Comparison of ENCODE assay signal across 1 cellular context in the genomic region with DNA sequence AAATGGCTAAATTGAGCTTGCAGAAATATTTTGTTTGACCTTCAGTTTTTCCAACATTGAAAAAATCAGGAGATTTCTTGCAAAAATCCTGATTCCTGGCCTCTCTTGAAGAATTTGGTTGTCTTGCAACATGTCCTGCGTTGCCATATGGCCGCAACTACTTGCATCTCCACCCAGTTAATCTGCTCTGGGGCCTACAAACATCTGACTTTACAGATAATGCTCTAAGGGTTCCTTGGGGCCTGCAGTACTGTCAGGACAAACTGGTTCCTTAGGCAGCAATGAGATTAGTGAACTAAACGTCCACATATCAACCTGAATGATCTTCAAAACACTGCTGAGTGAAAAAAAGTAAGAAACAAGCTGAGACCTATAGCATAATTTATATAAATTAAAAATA.
TF ChIP-seq lines count a peak whose summit lies in the region.

No MANE protein-coding gene starts in this region.

TF ChIP-seq in K562, 482 proteins besides CTCF, POLR2A, EP300 and RAD21 (continued from another document and continues in another):
- TF ChIP-seq, protein P1, sequence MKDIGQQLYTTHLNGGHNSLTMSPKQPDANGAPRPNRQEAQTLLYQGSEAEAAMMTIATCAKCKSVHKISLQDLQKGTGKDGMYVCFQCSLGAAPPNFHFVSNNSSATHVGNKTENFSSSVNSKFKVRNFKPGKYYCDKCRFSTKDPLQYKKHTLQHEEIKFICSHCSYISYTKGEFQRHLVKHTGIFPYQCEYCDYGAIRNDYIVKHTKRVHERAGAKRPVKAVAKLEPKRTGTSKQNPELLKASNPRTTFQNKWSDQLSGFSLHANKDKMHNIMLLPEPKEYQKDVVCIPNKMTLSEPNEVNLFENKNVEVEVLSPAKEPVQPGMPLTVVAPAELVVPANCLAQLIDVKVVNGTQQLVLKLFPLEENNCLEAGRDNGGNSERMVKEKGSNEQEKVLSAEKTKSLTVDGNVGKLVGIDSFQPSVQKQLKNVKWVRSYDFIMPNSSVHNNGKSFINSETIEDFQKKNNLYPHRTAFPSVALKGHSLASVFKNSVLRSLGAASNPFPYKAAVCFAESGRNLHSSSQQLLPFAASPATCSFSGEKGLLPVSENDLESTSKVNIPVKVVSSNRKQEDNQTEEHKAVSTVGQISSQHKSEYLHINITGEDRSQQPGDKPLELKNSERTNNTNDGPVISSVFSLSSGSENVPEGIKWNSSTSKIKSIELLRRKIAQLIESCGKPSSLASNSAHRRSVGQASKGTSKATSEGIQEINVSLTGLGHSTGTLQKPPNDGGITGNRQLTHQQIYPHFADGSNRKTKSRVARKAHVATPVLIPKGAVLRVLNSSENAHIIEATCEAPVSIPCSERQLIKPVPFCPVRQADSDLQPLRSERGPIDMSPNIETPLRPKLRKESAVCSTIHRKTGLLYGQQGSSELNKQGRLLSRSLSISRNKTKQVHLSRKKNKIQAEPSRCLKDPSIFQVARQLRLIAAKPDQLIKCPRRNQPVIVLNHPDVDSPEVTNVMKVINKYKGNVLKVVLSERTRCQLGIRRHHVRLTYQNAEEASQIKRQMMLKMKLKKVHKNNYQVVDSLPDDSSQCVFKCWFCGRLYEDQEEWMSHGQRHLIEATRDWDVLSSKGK (CRISPR knock-in tag; IDR thresholded peaks at IDR 0.05), result no peak
- TF ChIP-seq NR2C1 (IDR thresholded peaks at IDR 0.05) (no peak), NR2C1 (tag; IDR thresholded peaks at IDR 0.05) (no peak), ZKSCAN1 (IDR thresholded peaks at IDR 0.05; ENCODE audit: low read depth, low read length) (0 out of 2 replicates have a peak, but pooled peaks have one; percentile 12), HDAC6 (IDR thresholded peaks at IDR 0.05; ENCODE audit: low read depth, low read length) (no peak), TBP (optimal IDR thresholded peaks at IDR 0.05; ENCODE audit: low read depth, low read length) (no peak), ZNF384 (IDR thresholded peaks at IDR 0.05; ENCODE audit: low read depth, low read length) (peak; percentile 60; the same call in 1 of the 2 replicates), KDM5B (IDR thresholded peaks at IDR 0.05; ENCODE audit: insufficient replicate concordance, low read depth, low read length) (no peak), ZNF263 (CRISPR knock-in tag; IDR thresholded peaks at IDR 0.05; ENCODE audit: borderline replicate concordance) (no peak), ZFP1 (CRISPR knock-in tag; IDR thresholded peaks at IDR 0.05) (no peak), FOXK2 (conservative IDR thresholded peaks at IDR 0.05 in 1 of 2, IDR thresholded peaks at IDR 0.05 in 1 of 2; ENCODE audit: low read depth in 2 of 2) (peak; percentile 23 to 63; a peak in 2 of 4 replicates), ZNF324 (CRISPR knock-in tag; IDR thresholded peaks at IDR 0.05) (no peak), NELFE (IDR thresholded peaks at IDR 0.05; ENCODE audit: insufficient read depth, insufficient read length) (no peak), ZNF12 (CRISPR knock-in tag; IDR thresholded peaks at IDR 0.05) (no peak), RAD51 (IDR thresholded peaks at IDR 0.05; ENCODE audit: borderline replicate concordance, low read depth) (no peak), ILF3 (IDR thresholded peaks at IDR 0.05; ENCODE audit: borderline replicate concordance) (no peak; the same call in 1 of the 2 replicates), EGR1 (conservative IDR thresholded peaks at IDR 0.05) (no peak), RBM39 (optimal IDR thresholded peaks at IDR 0.05; ENCODE audit: low read depth, low read length) (no peak), RBM17 (IDR thresholded peaks at IDR 0.05; ENCODE audit: borderline replicate concordance, low read depth, low read length) (no peak), RBM34 (IDR thresholded peaks at IDR 0.05; ENCODE audit: borderline replicate concordance, insufficient read depth, low read length) (no peak), EHMT2 (IDR thresholded peaks at IDR 0.05) (peak; percentile 73; the same call in 1 of the 2 replicates), CREB1 (IDR thresholded peaks at IDR 0.05) (0 out of 2 replicates have a peak, but pooled peaks have one; percentile 36), CREB1 (CRISPR knock-in tag; IDR thresholded peaks at IDR 0.05) (no peak), HNRNPH1 (optimal IDR thresholded peaks at IDR 0.05; ENCODE audit: low read depth, low read length) (no peak), ZEB2 (IDR thresholded peaks at IDR 0.05) (peak; percentile 55; the same call in 1 of the 2 replicates), NONO (IDR thresholded peaks at IDR 0.05; ENCODE audit: low read depth in 2 of 2, low read length in 1 of 2) (no peak), HMG20B (CRISPR knock-in tag; IDR thresholded peaks at IDR 0.05) (no peak), BMI1 (IDR thresholded peaks at IDR 0.05; ENCODE audit: low read length) (no peak), ZNF717 (CRISPR knock-in tag; IDR thresholded peaks at IDR 0.05) (no peak), SMAD2 (IDR thresholded peaks at IDR 0.05; ENCODE audit: low read depth, low read length) (no peak), NRF1 (conservative IDR thresholded peaks at IDR 0.05 in 1 of 2, IDR thresholded peaks at IDR 0.05 in 1 of 2) (peak in 1 of 2 experiments; percentile 44; a peak in 2 of 4 replicates), PHF8 (IDR thresholded peaks at IDR 0.05; ENCODE audit: borderline replicate concordance, low read length) (no peak), NFRKB (IDR thresholded peaks at IDR 0.05; ENCODE audit: low read depth) (no peak), KLF10 (CRISPR knock-in tag; IDR thresholded peaks at IDR 0.05) (no peak), CBX2 (IDR thresholded peaks at IDR 0.05; ENCODE audit: insufficient read depth, low read length, poor library complexity, severe bottlenecking) (no peak), PTTG1 (tag; IDR thresholded peaks at IDR 0.05; ENCODE audit: low read depth) (no peak), GATAD2B (IDR thresholded peaks at IDR 0.05; ENCODE audit: borderline replicate concordance) (peak; percentile 48; the same call in 1 of the 2 replicates), ZNF696 (CRISPR knock-in tag; conservative IDR thresholded peaks at IDR 0.05) (no peak), ZNF644 (tag; IDR thresholded peaks at IDR 0.05; ENCODE audit: low read depth) (peak; percentile 74; the same call in 1 of the 2 replicates), CC2D1A (IDR thresholded peaks at IDR 0.05) (peak; percentile 46; the same call in 1 of the 2 replicates), CCAR2 (IDR thresholded peaks at IDR 0.05; ENCODE audit: low read depth, low read length) (no peak), ZNF274 (IDR thresholded peaks at IDR 0.05; ENCODE audit: borderline replicate concordance, low read depth, low read length) (no peak), NFXL1 (CRISPR knock-in tag; IDR thresholded peaks at IDR 0.05) (no peak), ZNF583 (CRISPR knock-in tag; IDR thresholded peaks at IDR 0.05) (no peak), HIVEP1 (CRISPR knock-in tag; IDR thresholded peaks at IDR 0.05) (no peak), RBM15 (IDR thresholded peaks at IDR 0.05; ENCODE audit: insufficient read depth, low read length) (no peak), RFX1 (IDR thresholded peaks at IDR 0.05) (peak; percentile 52), RUNX1 (IDR thresholded peaks at IDR 0.05; ENCODE audit: low read depth) (no peak), ZKSCAN3 (CRISPR knock-in tag; IDR thresholded peaks at IDR 0.05) (no peak), ETV5 (CRISPR knock-in tag; IDR thresholded peaks at IDR 0.05; ENCODE audit: low read depth) (no peak), NR1H2 (CRISPR knock-in tag; IDR thresholded peaks at IDR 0.05) (no peak), ZNF561 (CRISPR knock-in tag; conservative IDR thresholded peaks at IDR 0.05) (no peak), FOXA1 (IDR thresholded peaks at IDR 0.05; ENCODE audit: borderline replicate concordance) (no peak)
- TF ChIP-seq, protein P2, sequence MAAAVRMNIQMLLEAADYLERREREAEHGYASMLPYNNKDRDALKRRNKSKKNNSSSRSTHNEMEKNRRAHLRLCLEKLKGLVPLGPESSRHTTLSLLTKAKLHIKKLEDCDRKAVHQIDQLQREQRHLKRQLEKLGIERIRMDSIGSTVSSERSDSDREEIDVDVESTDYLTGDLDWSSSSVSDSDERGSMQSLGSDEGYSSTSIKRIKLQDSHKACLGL (CRISPR knock-in tag; IDR thresholded peaks at IDR 0.05; ENCODE audit: borderline replicate concordance, poor library complexity, severe bottlenecking), result no peak
- TF ChIP-seq, protein P3, sequence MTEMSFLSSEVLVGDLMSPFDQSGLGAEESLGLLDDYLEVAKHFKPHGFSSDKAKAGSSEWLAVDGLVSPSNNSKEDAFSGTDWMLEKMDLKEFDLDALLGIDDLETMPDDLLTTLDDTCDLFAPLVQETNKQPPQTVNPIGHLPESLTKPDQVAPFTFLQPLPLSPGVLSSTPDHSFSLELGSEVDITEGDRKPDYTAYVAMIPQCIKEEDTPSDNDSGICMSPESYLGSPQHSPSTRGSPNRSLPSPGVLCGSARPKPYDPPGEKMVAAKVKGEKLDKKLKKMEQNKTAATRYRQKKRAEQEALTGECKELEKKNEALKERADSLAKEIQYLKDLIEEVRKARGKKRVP (CRISPR knock-in tag; IDR thresholded peaks at IDR 0.05), result 0 out of 2 replicates have a peak, but pooled peaks have one; percentile 18
- TF ChIP-seq, protein P4, sequence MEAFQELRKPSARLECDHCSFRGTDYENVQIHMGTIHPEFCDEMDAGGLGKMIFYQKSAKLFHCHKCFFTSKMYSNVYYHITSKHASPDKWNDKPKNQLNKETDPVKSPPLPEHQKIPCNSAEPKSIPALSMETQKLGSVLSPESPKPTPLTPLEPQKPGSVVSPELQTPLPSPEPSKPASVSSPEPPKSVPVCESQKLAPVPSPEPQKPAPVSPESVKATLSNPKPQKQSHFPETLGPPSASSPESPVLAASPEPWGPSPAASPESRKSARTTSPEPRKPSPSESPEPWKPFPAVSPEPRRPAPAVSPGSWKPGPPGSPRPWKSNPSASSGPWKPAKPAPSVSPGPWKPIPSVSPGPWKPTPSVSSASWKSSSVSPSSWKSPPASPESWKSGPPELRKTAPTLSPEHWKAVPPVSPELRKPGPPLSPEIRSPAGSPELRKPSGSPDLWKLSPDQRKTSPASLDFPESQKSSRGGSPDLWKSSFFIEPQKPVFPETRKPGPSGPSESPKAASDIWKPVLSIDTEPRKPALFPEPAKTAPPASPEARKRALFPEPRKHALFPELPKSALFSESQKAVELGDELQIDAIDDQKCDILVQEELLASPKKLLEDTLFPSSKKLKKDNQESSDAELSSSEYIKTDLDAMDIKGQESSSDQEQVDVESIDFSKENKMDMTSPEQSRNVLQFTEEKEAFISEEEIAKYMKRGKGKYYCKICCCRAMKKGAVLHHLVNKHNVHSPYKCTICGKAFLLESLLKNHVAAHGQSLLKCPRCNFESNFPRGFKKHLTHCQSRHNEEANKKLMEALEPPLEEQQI (IDR thresholded peaks at IDR 0.05), result peak; percentile 80
- TF ChIP-seq, protein P5, sequence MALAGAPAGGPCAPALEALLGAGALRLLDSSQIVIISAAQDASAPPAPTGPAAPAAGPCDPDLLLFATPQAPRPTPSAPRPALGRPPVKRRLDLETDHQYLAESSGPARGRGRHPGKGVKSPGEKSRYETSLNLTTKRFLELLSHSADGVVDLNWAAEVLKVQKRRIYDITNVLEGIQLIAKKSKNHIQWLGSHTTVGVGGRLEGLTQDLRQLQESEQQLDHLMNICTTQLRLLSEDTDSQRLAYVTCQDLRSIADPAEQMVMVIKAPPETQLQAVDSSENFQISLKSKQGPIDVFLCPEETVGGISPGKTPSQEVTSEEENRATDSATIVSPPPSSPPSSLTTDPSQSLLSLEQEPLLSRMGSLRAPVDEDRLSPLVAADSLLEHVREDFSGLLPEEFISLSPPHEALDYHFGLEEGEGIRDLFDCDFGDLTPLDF (CRISPR knock-in tag; IDR thresholded peaks at IDR 0.05), result no peak
- TF ChIP-seq, protein P6, sequence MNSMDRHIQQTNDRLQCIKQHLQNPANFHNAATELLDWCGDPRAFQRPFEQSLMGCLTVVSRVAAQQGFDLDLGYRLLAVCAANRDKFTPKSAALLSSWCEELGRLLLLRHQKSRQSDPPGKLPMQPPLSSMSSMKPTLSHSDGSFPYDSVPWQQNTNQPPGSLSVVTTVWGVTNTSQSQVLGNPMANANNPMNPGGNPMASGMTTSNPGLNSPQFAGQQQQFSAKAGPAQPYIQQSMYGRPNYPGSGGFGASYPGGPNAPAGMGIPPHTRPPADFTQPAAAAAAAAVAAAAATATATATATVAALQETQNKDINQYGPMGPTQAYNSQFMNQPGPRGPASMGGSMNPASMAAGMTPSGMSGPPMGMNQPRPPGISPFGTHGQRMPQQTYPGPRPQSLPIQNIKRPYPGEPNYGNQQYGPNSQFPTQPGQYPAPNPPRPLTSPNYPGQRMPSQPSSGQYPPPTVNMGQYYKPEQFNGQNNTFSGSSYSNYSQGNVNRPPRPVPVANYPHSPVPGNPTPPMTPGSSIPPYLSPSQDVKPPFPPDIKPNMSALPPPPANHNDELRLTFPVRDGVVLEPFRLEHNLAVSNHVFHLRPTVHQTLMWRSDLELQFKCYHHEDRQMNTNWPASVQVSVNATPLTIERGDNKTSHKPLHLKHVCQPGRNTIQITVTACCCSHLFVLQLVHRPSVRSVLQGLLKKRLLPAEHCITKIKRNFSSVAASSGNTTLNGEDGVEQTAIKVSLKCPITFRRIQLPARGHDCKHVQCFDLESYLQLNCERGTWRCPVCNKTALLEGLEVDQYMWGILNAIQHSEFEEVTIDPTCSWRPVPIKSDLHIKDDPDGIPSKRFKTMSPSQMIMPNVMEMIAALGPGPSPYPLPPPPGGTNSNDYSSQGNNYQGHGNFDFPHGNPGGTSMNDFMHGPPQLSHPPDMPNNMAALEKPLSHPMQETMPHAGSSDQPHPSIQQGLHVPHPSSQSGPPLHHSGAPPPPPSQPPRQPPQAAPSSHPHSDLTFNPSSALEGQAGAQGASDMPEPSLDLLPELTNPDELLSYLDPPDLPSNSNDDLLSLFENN (IDR thresholded peaks at IDR 0.05; ENCODE audit: low read depth in 2 of 2, low read length in 2 of 2), result 0 out of 4 replicates have a peak, but pooled peaks of 1 of the 2 experiments have one; percentile 71
- TF ChIP-seq, protein P7, sequence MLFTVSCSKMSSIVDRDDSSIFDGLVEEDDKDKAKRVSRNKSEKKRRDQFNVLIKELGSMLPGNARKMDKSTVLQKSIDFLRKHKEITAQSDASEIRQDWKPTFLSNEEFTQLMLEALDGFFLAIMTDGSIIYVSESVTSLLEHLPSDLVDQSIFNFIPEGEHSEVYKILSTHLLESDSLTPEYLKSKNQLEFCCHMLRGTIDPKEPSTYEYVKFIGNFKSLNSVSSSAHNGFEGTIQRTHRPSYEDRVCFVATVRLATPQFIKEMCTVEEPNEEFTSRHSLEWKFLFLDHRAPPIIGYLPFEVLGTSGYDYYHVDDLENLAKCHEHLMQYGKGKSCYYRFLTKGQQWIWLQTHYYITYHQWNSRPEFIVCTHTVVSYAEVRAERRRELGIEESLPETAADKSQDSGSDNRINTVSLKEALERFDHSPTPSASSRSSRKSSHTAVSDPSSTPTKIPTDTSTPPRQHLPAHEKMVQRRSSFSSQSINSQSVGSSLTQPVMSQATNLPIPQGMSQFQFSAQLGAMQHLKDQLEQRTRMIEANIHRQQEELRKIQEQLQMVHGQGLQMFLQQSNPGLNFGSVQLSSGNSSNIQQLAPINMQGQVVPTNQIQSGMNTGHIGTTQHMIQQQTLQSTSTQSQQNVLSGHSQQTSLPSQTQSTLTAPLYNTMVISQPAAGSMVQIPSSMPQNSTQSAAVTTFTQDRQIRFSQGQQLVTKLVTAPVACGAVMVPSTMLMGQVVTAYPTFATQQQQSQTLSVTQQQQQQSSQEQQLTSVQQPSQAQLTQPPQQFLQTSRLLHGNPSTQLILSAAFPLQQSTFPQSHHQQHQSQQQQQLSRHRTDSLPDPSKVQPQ (CRISPR knock-in tag; IDR thresholded peaks at IDR 0.05; ENCODE audit: borderline replicate concordance), result no peak
